In the genomic region with DNA sequence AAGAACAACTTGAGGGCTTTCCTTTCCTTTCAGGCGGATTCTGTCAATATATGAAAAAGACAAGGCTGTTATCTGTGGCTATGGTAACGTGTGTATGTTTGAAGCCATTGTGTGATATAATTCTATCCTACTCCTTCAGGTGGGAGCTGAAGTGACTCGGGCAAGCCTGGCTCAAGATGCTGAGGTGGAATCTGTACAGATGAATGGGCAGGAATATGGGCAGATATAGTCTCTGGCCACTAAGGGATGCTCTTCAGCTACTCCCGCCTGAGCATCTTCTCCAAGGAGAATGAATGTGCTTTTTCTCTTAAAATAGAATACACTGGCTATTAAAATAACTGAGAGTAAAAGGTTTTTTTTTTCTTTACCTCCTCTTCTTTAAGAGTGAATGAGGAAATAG, we compare ENCODE assay signal across 11 cellular contexts.
"Had no signal": no experiment of that assay in that cellular context is flagged by ENCODE, and none has a peak within 500 bp of the region (broad histone marks: within the 10 kb centered on the region; RNA-seq: fewer than 3 reads in every experiment).

No MANE protein-coding gene starts in this region.

- ATAC-seq: activated T-helper 17 cell treated with anti-CD3 and anti-CD28 coated beads, Interleukin-2, amount 50 U/mL, for 72 hours; gastroesophageal sphincter; left ventricle myocardium superior had no signal

- H3K4me3 ChIP-seq: coronary artery, gastroesophageal sphincter, right atrium auricular region, tibial artery, vagina had no signal

- DNase-seq: activated CD4-positive, alpha-beta T cell treated with anti-CD3 and anti-CD28 coated beads, Interleukin-2, amount 50 U/mL, for 1 hour; activated T-cell treated with anti-CD3 and anti-CD28 coated beads for 4 hours; effector CD4-positive, alpha-beta T cell; left ventricle myocardium superior; tibial artery had no signal

- H3K9me3 ChIP-seq: neutrophil, tibial artery, vagina had no signal

- H3K36me3 ChIP-seq: gastroesophageal sphincter, neutrophil, right atrium auricular region, tibial artery, vagina had no signal

- H3K27me3 ChIP-seq: neutrophil, right atrium auricular region, tibial artery, vagina had no signal

- H3K27ac ChIP-seq: coronary artery, gastroesophageal sphincter, neutrophil, right atrium auricular region, tibial artery, vagina had no signal

- H3K4me1 ChIP-seq: gastroesophageal sphincter, right atrium auricular region, tibial artery, vagina had no signal
